ENCODE assay signal across 8 cellular contexts in the genomic region with DNA sequence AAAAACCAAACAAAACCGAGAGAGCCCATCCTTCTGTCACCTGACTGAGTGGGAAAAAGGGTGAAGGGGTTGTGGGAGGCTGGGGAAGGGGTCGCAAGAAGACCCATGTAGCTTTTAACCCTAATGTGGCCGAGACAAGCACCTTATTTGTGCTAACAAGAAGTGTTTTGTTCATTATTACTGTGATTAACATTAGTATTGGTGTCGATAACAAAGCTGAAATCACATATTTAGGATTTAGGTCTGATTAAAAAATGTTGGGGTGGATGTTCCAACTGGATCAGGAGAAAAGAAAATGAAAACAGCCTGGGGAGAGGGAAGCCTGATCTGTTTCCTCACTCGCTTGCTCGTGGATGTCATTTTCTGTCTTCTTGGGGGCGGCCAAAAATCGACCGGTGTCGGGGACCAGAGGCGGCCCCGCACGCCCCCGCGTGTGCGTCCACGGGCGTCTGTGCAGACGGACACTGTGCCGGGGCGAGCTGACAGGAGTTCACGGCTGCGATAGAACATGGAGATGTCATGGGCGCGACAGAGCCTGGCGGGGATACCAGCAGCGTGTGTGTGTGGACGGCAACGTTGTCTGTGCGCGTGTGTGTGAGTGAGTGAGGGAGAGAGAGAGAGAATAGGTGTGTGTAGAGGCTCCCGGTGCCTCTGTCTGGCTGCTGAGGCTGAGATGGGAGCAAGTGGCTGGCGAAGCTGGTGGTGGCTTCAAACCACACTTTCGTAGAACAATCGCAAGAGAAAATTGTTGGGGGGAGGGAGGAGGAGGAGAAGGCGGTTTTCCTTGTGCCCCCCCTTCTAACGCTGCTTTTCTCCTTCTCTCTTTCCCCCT. TPM values are rescaled to one million over a fixed set of nuclear protein-coding genes. Genes with fewer than 3 reads are reported as not detected.
DNase-seq lines count a peak whose midpoint lies in the region; ATAC-seq, FAIRE-seq and TF ChIP-seq lines count a peak whose summit lies in the region.

No MANE protein-coding gene starts in this region.

- WGBS in suprapubic skin: 8% methylated on average over 37 of the region's 37 CpGs

- no peak for ATAC-seq in activated T-helper 17 cell treated with anti-CD3 and anti-CD28 coated beads, Interleukin-2, amount 50 U/mL, for 72 hours (replicated peaks)
- no peak for ATAC-seq in GM21528 (IDR thresholded peaks at IDR 0.05; ENCODE audit: low FRiP score, unreplicated experiment)
- ATAC-seq in GM18909 (IDR thresholded peaks at IDR 0.05; ENCODE audit: poor library complexity, unreplicated experiment): no peak

- H3K4me2 ChIP-seq in keratinocyte (ENCODE audit: control insufficient read depth, extremely low read depth, insufficient read depth, low read depth, low read length): peak overlapping the region; percentile 100

- peak overlapping the region; percentile 32 for H2AFZ ChIP-seq in keratinocyte (ENCODE audit: control insufficient read depth, low read length)

- H3K27ac ChIP-seq in keratinocyte (ENCODE audit: control insufficient read depth, insufficient read depth, low read length) (peak overlapping the region; percentile 83), suprapubic skin (peak overlapping the region; percentile 97)

- peaks cover 36% of the 10 kb centered on the region for H3K27me3 Mint-ChIP-seq in activated T-helper 17 cell treated with anti-CD3 and anti-CD28 coated beads, Interleukin-2, amount 50 U/mL, for 72 hours

- dilution Hi-C loops in keratinocyte (cut with MboI; ENCODE audit: extremely low pct_ligation_motif_present, low sequenced_read_pairs): no loop called here

- no peaks in the 10 kb centered on the region for H3K9me1 ChIP-seq in keratinocyte (ENCODE audit: control insufficient read depth, extremely low read depth, insufficient read depth, low read length)

- H3K36me3 ChIP-seq in keratinocyte (ENCODE audit: control insufficient read depth in 2 of 2, extremely low read depth in 1 of 2, insufficient read depth in 2 of 2, low read length in 2 of 2) (peaks cover 0 to 17% of the 10 kb centered on the region in 2 experiments), suprapubic skin (no peaks in the 10 kb centered on the region)

- DNase-seq in NCI-H82 (lab: John Stamatoyannopoulos, UW): peak; percentile 20
- DNase-seq in NCI-H82 treated with DMSO at 0.1 percent for 48 hours (lab: John Stamatoyannopoulos, UW; ENCODE audit: unreplicated experiment): no peak
- DNase-seq in keratinocyte (ENCODE audit: low read depth, low spot score): no peak
- no peak for DNase-seq in suprapubic skin (ENCODE audit: low spot score in 2 of 2)
- DNase-seq in ACHN: no peak

- TF ChIP-seq CTCF in keratinocyte (optimal IDR thresholded peaks at IDR 0.05 in 1 of 3, IDR thresholded peaks at IDR 0.05 in 1 of 3, conservative IDR thresholded peaks at IDR 0.05 in 1 of 3; ENCODE audit: extremely low read depth in 1 of 3, insufficient read depth in 2 of 3, low read length in 3 of 3) (no peak), suprapubic skin (IDR thresholded peaks at IDR 0.05) (no peak)

- FAIRE-seq in keratinocyte (lab: Jason Lieb, UNC): peak; percentile 9

- TF ChIP-seq POLR2A in suprapubic skin (IDR thresholded peaks at IDR 0.05): no peak

- peak overlapping the region; percentile 78 for H3K9ac ChIP-seq in keratinocyte (ENCODE audit: control insufficient read depth, extremely low read depth, insufficient read depth, low read length)

- H3K9me3 ChIP-seq in keratinocyte (ENCODE audit: control insufficient read depth, low read depth, low read length): no peaks in the 10 kb centered on the region
- no peaks in the 10 kb centered on the region for H3K9me3 ChIP-seq in suprapubic skin

- H4K20me1 ChIP-seq in keratinocyte (ENCODE audit: control insufficient read depth, extremely low read depth, insufficient read depth, low read length): no peaks in the 10 kb centered on the region

- no peak overlapping the region for H3K27ac Mint-ChIP-seq in activated T-helper 17 cell treated with anti-CD3 and anti-CD28 coated beads, Interleukin-2, amount 50 U/mL, for 72 hours

- no peaks in the 10 kb centered on the region for H3K9me3 Mint-ChIP-seq in activated T-helper 17 cell treated with anti-CD3 and anti-CD28 coated beads, Interleukin-2, amount 50 U/mL, for 72 hours

- H3K4me3 ChIP-seq in keratinocyte (ENCODE audit: control insufficient read depth in 2 of 3, extremely low read depth in 1 of 3, insufficient read depth in 2 of 3, low read depth in 1 of 3, low read length in 3 of 3) (peak overlapping the region; percentile 30 to 70 (median 63)), suprapubic skin (peak overlapping the region; percentile 55)

- TF ChIP-seq EP300 in suprapubic skin (IDR thresholded peaks at IDR 0.05): no peak

- H3K27me3 ChIP-seq in keratinocyte (ENCODE audit: control insufficient read depth, extremely low read depth, insufficient read depth, low read length) (no peaks in the 10 kb centered on the region), suprapubic skin (no peaks in the 10 kb centered on the region)

- in situ Hi-C loops in ACHN (cut with HindIII; ENCODE audit: low pct_ligation_motif_present, low pct_unique_long_range_greater_than_20kb, low sequenced_read_pairs): no loop called here

- peaks cover 82% of the 10 kb centered on the region for H3K4me1 ChIP-seq in keratinocyte (ENCODE audit: control insufficient read depth, extremely low read depth, insufficient read depth, low read length)
- H3K4me1 ChIP-seq in suprapubic skin: peaks cover 98% of the 10 kb centered on the region

- peaks cover 4% of the 10 kb centered on the region for H3K4me1 Mint-ChIP-seq in activated T-helper 17 cell treated with anti-CD3 and anti-CD28 coated beads, Interleukin-2, amount 50 U/mL, for 72 hours

- H3K4me3 Mint-ChIP-seq in activated T-helper 17 cell treated with anti-CD3 and anti-CD28 coated beads, Interleukin-2, amount 50 U/mL, for 72 hours: peak overlapping the region; percentile 43

- no peaks in the 10 kb centered on the region for H3K36me3 Mint-ChIP-seq in activated T-helper 17 cell treated with anti-CD3 and anti-CD28 coated beads, Interleukin-2, amount 50 U/mL, for 72 hours (ENCODE audit: low read depth)

- peaks cover 77% of the 10 kb centered on the region for H3K79me2 ChIP-seq in keratinocyte (ENCODE audit: control insufficient read depth, insufficient read depth, low read length)

RNA-seq across cellular contexts. Expression of a gene that starts 29.1 kb away (rescaled TPM):
- total RNA-seq in activated T-helper 17 cell treated with anti-CD3 and anti-CD28 coated beads, Interleukin-2, amount 50 U/mL, for 72 hours: 1 to 10 TPM in 1 of 2 donors, under 1 TPM in 1; 0.43 to 1.1 TPM
- 3.1 to 21.4 TPM (median 5.2 TPM) in 3 replicates for polyA plus RNA-seq in keratinocyte
- polyA plus RNA-seq in keratinocyte (2011; ENCODE audit: low read depth): 13.1 TPM
- polyA plus RNA-seq in keratinocyte (2011; cell fraction: cytosol; rRNA removed): 8.8 and 19.1 TPM in 2 replicates
- 16.8 and 22.7 TPM in 2 replicates for polyA plus RNA-seq in keratinocyte (2011; cell fraction: nucleus; rRNA removed)
- 11.9 and 50.9 TPM in 2 replicates for polyA plus RNA-seq in keratinocyte (2012; ENCODE audit: low replicate concordance)
- 8.7 to 101 TPM (median 9.2 TPM) in 3 replicates for polyA minus RNA-seq in keratinocyte
- polyA minus RNA-seq in keratinocyte (2011; cell fraction: cytosol; rRNA and poly(A)+ RNA removed): 22.1 TPM
- 9.8 and 16.2 TPM in 2 replicates for polyA minus RNA-seq in keratinocyte (2011; cell fraction: nucleus; rRNA and poly(A)+ RNA removed)
- total RNA-seq in suprapubic skin: 100 to 1,000 TPM; 126 to 223 (median 176) TPM

RNA-seq across cellular contexts. Expression of a gene that starts 55.0 kb away (rescaled TPM):
- total RNA-seq in activated T-helper 17 cell treated with anti-CD3 and anti-CD28 coated beads, Interleukin-2, amount 50 U/mL, for 72 hours: under 1 TPM; 0.30 to 0.40 TPM
- polyA plus RNA-seq in keratinocyte: 0.09 TPM in 1 of 3 replicates, not detected in the others
- not detected for polyA plus RNA-seq in keratinocyte (2011; ENCODE audit: low read depth)
- polyA plus RNA-seq in keratinocyte (2011; cell fraction: cytosol; rRNA removed): not detected in 2 replicates
- 0.06 and 0.08 TPM in 2 replicates for polyA plus RNA-seq in keratinocyte (2011; cell fraction: nucleus; rRNA removed)
- polyA plus RNA-seq in keratinocyte (2012; ENCODE audit: low replicate concordance): 0.06 TPM in 1 of 2 replicates, not detected in the other
- polyA minus RNA-seq in keratinocyte: not detected in 3 replicates
- polyA minus RNA-seq in keratinocyte (2011; cell fraction: cytosol; rRNA and poly(A)+ RNA removed): not detected
- not detected in 2 replicates for polyA minus RNA-seq in keratinocyte (2011; cell fraction: nucleus; rRNA and poly(A)+ RNA removed)
- not detected for total RNA-seq in suprapubic skin

Comparison
In these comparisons a context has a peak if more than half of its experiments do, and no peak if none do; other contexts are left out.
1. RNA of a gene that starts 29.1 kb away (total RNA-seq): 126 to 223 TPM in suprapubic skin; 0.43 to 1.1 TPM in activated T-helper 17 cell treated with anti-CD3 and anti-CD28 coated beads, Interleukin-2, amount 50 U/mL, for 72 hours; every median in the first group is over 10 times any median in the second.